ENCODE assay signal across 8 cellular contexts in the genomic region with DNA sequence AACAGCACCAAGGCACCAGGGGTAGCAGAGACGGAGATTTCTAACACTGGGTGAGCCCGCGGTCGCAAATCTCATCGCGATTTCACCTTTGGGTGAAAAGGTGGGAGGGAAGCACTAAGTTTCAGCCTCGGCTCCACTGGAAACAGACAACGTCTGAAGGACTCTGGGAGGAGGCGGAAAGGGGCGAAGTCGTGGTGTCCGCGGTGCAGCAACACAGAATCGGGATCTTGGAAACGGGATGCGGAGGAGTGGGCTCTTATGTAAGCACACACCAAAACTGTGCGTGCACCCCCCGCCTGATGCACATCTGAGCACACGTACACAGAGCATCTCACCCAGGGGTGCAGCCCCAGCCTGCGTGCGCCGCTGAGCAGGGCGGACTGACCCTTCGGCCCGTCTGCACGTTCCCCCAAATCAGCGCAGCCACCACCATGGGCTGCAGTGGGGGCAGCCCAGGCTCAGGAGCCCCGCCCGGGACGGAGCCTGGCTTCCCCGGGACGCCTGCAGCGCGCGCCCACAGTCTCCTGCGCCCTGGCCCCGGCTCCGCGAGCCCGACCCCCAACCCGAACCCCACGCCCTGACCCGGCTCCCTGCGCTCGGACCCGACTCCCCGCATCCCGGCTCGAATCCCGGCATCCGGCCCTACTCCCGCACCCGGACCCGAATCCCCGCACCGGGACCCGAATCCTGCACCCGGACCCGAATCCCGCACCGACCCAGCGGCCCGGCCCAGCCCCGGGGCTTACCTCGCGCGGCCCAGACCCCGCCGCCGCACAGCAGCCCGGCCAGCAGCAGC. TPM values are rescaled to one million over a fixed set of nuclear protein-coding genes. Genes with fewer than 3 reads are reported as not detected.
DNase-seq lines count a peak whose midpoint lies in the region; ATAC-seq and TF ChIP-seq lines count a peak whose summit lies in the region.

No MANE protein-coding gene starts in this region.

- WGBS in gastroesophageal sphincter (ENCODE audit: low coverage in 1 of 2), 2 donors, result 0% methylated on average over 1 to 2 of the region's 71 CpGs

- no peaks in the 10 kb centered on the region for H3K27me3 ChIP-seq in gastroesophageal sphincter
- H3K27me3 ChIP-seq in osteoblast (ENCODE audit: insufficient read depth, low read length), result no peaks in the 10 kb centered on the region

- peaks cover 20% of the 10 kb centered on the region for H4K20me1 ChIP-seq in osteoblast (ENCODE audit: insufficient read depth, low read length)

- H3K4me2 ChIP-seq in osteoblast (ENCODE audit: insufficient read depth, low read length), result peak overlapping the region; percentile 89

- no peak for TF ChIP-seq POLR2A in gastroesophageal sphincter (IDR thresholded peaks at IDR 0.05)

- DNase-seq in NCI-H510A treated with DMSO at 0.1 percent for 48 hours (lab: John Stamatoyannopoulos, UW) (peak; percentile 89), NCI-H510A (lab: John Stamatoyannopoulos, UW) (no peak), LNCaP clone FGC (ENCODE audit: low read depth) (no peak), osteoblast (ENCODE audit: insufficient read length, low spot score, missing footprints) (peak; percentile 92), medulla oblongata (ENCODE audit: extremely low spot score) (no peak)
- DNase-seq in activated T-cell treated with anti-CD3 and anti-CD28 coated beads, Interleukin-2, amount 50 U/mL, for 48 hours, result peak; percentile 49 to 57

- H3K4me3 ChIP-seq in LNCaP clone FGC (ENCODE audit: low read depth, low read length), result peak overlapping the region; percentile 81
- peak overlapping the region; percentile 83 to 89 for H3K4me3 ChIP-seq in gastroesophageal sphincter
- H3K4me3 ChIP-seq in osteoblast (ENCODE audit: insufficient read depth, low read length), result peak overlapping the region; percentile 91

- H3K9me3 ChIP-seq in gastroesophageal sphincter (no peaks in the 10 kb centered on the region), osteoblast (ENCODE audit: low read depth, low read length) (no peaks in the 10 kb centered on the region)

- H3K36me3 ChIP-seq in gastroesophageal sphincter (no peaks in the 10 kb centered on the region), osteoblast (ENCODE audit: insufficient read depth, low read length) (no peaks in the 10 kb centered on the region)

- H3K27ac ChIP-seq in gastroesophageal sphincter, result peak overlapping the region; percentile 93 to 97 (median 96)
- peak overlapping the region; percentile 2 for H3K27ac ChIP-seq in osteoblast (ENCODE audit: low read depth, low read length)

- TF ChIP-seq CTCF in LNCaP clone FGC (IDR thresholded peaks at IDR 0.05; ENCODE audit: control insufficient read depth, extremely low read depth, insufficient read depth), result no peak
- TF ChIP-seq CTCF in gastroesophageal sphincter (IDR thresholded peaks at IDR 0.05), result no peak
- no peak for TF ChIP-seq CTCF in osteoblast (IDR thresholded peaks at IDR 0.05; ENCODE audit: extremely low read depth, low read depth, low read length)

- peak overlapping the region; percentile 67 for H2AFZ ChIP-seq in osteoblast (ENCODE audit: low read length)

- peaks cover 50% of the 10 kb centered on the region for H3K79me2 ChIP-seq in osteoblast (ENCODE audit: insufficient read depth, low read length)

- peaks cover 0 to 53% (median 12%) of the 10 kb centered on the region in 3 donors for H3K4me1 ChIP-seq in gastroesophageal sphincter
- peaks cover 22% of the 10 kb centered on the region for H3K4me1 ChIP-seq in osteoblast (ENCODE audit: insufficient read depth, low read length)

- TF ChIP-seq EP300 in gastroesophageal sphincter (IDR thresholded peaks at IDR 0.05), result no peak

- ATAC-seq in gastroesophageal sphincter (no peak), GM18511 (IDR thresholded peaks at IDR 0.05; ENCODE audit: unreplicated experiment) (no peak)

RNA-seq across cellular contexts. Expression of gene CLSTN1, which starts 0.7 kb away (rescaled TPM):
- total RNA-seq in gastroesophageal sphincter, result 10 to 100 TPM; 45.1 to 95.4 (median 58.7) TPM
- 110 and 140 TPM in 2 replicates for total RNA-seq in osteoblast

Comparison
In these comparisons a context has a peak if more than half of its experiments do, and no peak if none do; other contexts are left out.
1. DNase-seq: peak in NCI-H510A treated with DMSO at 0.1 percent for 48 hours (single experiment), activated T-cell treated with anti-CD3 and anti-CD28 coated beads, Interleukin-2, amount 50 U/mL, for 48 hours (2 of 2) and osteoblast (single experiment); none in NCI-H510A (single experiment), LNCaP clone FGC (single experiment) and medulla oblongata (single experiment).
2. Peak in every context shown above with its lines, with median percentiles within 50 percentile points of each other: H3K4me3 ChIP-seq.